ENCODE assay signal across 33 cellular contexts in genomic region chr2:29392774-29393173, GRCh38.
"Had no signal": no experiment of that assay in that cellular context is flagged by ENCODE, and none has a peak within 500 bp of the region (broad histone marks: within the 10 kb centered on the region; RNA-seq: fewer than 3 reads in every experiment).

No MANE protein-coding gene starts in this region.

- ATAC-seq: activated CD8-positive, alpha-beta T cell treated with anti-CD3 and anti-CD28 coated beads for 36 hours; activated naive CD4-positive, alpha-beta T cell treated with anti-CD3 and anti-CD28 coated beads, Interleukin-2, amount 50 U/mL, for 72 hours; activated T-cell treated with anti-CD3 and anti-CD28 coated beads, Interleukin-2, amount 50 U/mL, for 4 hours; activated T-cell treated with anti-CD3 and anti-CD28 coated beads, Interleukin-2, amount 50 U/mL, for 72 hours; activated T-helper 17 cell treated with anti-CD3 and anti-CD28 coated beads, Interleukin-2, amount 50 U/mL, for 72 hours; body of pancreas had no signal

- H3K27ac ChIP-seq: adrenal gland, body of pancreas, brain microvascular endothelial cell, breast epithelium, VCaP had no signal

- DNase-seq: activated B cell treated with CpG ODN at 0.5 μM for 24 hours; activated CD4-positive, alpha-beta memory T cell treated with anti-CD3 and anti-CD28 coated beads for 36 hours; activated CD4-positive, alpha-beta T cell treated with anti-CD3 and anti-CD28 coated beads for 4 hours; activated CD4-positive, alpha-beta T cell treated with anti-CD3 and anti-CD28 coated beads, Interleukin-2, amount 10 ng/mL, durations not matched to agents 24 days and 14 days; activated CD4-positive, alpha-beta T cell treated with anti-CD3 and anti-CD28 coated beads, Interleukin-2, amount 50 U/mL, for 1 hour; activated CD4-positive, alpha-beta T cell treated with anti-CD3 and anti-CD28 coated beads, Interleukin-2, amount 50 U/mL, for 4 hours; activated CD4-positive, CD25-positive, alpha-beta regulatory T cell treated with anti-CD3 and anti-CD28 coated beads, Interleukin-2, amount 50 U/mL, for 72 hours; activated CD8-positive, alpha-beta memory T cell treated with anti-CD3 and anti-CD28 coated beads, Interleukin-2, amount 50 U/mL, for 4 hours; activated CD8-positive, alpha-beta T cell treated with anti-CD3 and anti-CD28 coated beads for 36 hours; activated effector memory CD4-positive, alpha-beta T cell treated with anti-CD3 and anti-CD28 coated beads, Interleukin-2, amount 50 U/mL, for 16 hours; activated gamma-delta T cell treated with Interleukin-2 at 50 U/mL for 16 hours; activated naive CD4-positive, alpha-beta T cell; activated naive CD4-positive, alpha-beta T cell treated with anti-CD3 and anti-CD28 coated beads for 36 hours; activated naive CD4-positive, alpha-beta T cell treated with anti-CD3 and anti-CD28 coated beads, Interleukin-2, amount 50 U/mL, for 16 hours; activated naive CD8-positive, alpha-beta T cell treated with anti-CD3 and anti-CD28 coated beads for 36 hours; activated T-cell treated with anti-CD3 and anti-CD28 coated beads for 4 hours; activated T-cell treated with anti-CD3 and anti-CD28 coated beads, Interleukin-2, amount 50 U/mL, for 1 hour; activated T-cell treated with anti-CD3 and anti-CD28 coated beads, Interleukin-2, amount 50 U/mL, for 4 hours; activated T-cell treated with anti-CD3 and anti-CD28 coated beads, Interleukin-2, amount 50 U/mL, for 72 hours; adrenal gland; amniotic stem cell; aorta; body of pancreas; brain microvascular endothelial cell; central memory CD4-positive, alpha-beta T cell; T-helper 2 cell; T-helper 9 cell had no signal

- H3K4me1 ChIP-seq: adrenal gland, breast epithelium had no signal

- H3K36me3 ChIP-seq: adrenal gland, brain microvascular endothelial cell, breast epithelium had no signal

- H3K9me3 ChIP-seq: adrenal gland, body of pancreas, breast epithelium had no signal

- H3K4me3 ChIP-seq: adrenal gland, body of pancreas, breast epithelium had no signal

- H3K27me3 ChIP-seq: adrenal gland, body of pancreas, brain microvascular endothelial cell, breast epithelium had no signal

- FAIRE-seq: astrocyte, TTC549 had no signal
